In genomic region chrX:14038375-14039077, GRCh38 we compare ENCODE assay signal across 6 cellular contexts.
"Had no signal": no experiment of that assay in that cellular context is flagged by ENCODE, and none has a peak within 500 bp of the region (broad histone marks: within the 10 kb centered on the region; RNA-seq: fewer than 3 reads in every experiment).

No MANE protein-coding gene starts in this region.

- H3K9me3 Mint-ChIP-seq: naive thymus-derived CD4-positive, alpha-beta T cell had no signal

- H3K36me3 ChIP-seq: esophagus squamous epithelium, tibial nerve, vagina had no signal

- H3K27me3 ChIP-seq: esophagus squamous epithelium, vagina had no signal

- H3K27ac Mint-ChIP-seq: naive thymus-derived CD4-positive, alpha-beta T cell had no signal

- H3K27ac ChIP-seq: esophagus squamous epithelium, parathyroid adenoma, skin epidermis, tibial nerve, vagina had no signal

- H3K4me1 ChIP-seq: esophagus squamous epithelium, parathyroid adenoma, tibial nerve, vagina had no signal

- H2AFZ ChIP-seq: parathyroid adenoma had no signal

- H3K9me3 ChIP-seq: esophagus squamous epithelium, tibial nerve, vagina had no signal

- H3K9ac ChIP-seq: parathyroid adenoma had no signal

- DNase-seq: esophagus squamous epithelium had no signal

- H3K4me3 Mint-ChIP-seq: naive thymus-derived CD4-positive, alpha-beta T cell had no signal

- H3K4me3 ChIP-seq: esophagus squamous epithelium, skin epidermis, tibial nerve, vagina had no signal

- H3K36me3 Mint-ChIP-seq: naive thymus-derived CD4-positive, alpha-beta T cell had no signal
